Comparison of ENCODE assay signal across 23 cellular contexts in the genomic region with DNA sequence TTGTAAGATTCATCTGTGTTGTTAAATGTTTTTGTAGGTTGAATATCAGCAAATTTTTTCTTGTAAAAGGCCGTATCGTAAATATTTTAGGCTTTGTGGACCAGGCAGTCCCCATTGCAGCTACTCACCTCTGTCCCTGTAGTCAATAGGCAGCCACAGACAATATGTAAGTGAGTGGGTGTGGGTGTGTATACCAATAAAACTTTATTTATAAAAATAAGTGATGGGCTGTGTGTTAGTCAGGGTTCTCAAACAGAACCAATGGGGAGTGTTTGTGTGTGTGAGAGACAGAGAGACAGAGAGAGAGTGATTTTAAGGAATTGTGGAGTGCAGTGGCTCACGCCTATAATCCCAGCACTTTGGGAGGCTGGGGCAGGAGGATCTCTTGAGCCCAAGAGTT. TPM values are rescaled to one million over a fixed set of nuclear protein-coding genes. Genes with fewer than 3 reads are reported as not detected.
A peak's percentile ranks its signal among the peaks of the same experiment; 100 is the strongest.
DNase-seq lines count a peak whose midpoint lies in the region; ATAC-seq, FAIRE-seq and TF ChIP-seq lines count a peak whose summit lies in the region.
"Had no signal": no experiment of that assay in that cellular context is flagged by ENCODE, and none has a peak within 500 bp of the region (broad histone marks: within the 10 kb centered on the region; RNA-seq: fewer than 3 reads in every experiment).

No MANE protein-coding gene starts in this region.

- H3K79me2 ChIP-seq in GM12878 (ENCODE audit: control insufficient read depth, insufficient read depth, low read length) (no peaks in the 10 kb centered on the region), hepatocyte (no peaks in the 10 kb centered on the region)

- H3K9me3 ChIP-seq in breast epithelium, result no peaks in the 10 kb centered on the region
- no peaks in the 10 kb centered on the region for H3K9me3 ChIP-seq in HEK293 (ENCODE audit: control insufficient read depth, insufficient read depth, low read depth, low read length)
- H3K9me3 ChIP-seq in GM12878 (replicated peaks; ENCODE audit: control insufficient read depth, insufficient read depth, low read length), result no peaks in the 10 kb centered on the region; the same call in 2 of the 3 replicates
- no peaks in the 10 kb centered on the region for H3K9me3 ChIP-seq in kidney (ENCODE audit: control insufficient read depth in 1 of 2, low read length in 2 of 2)
- H3K9me3 ChIP-seq in hepatocyte (ENCODE audit: low read depth), result no peaks in the 10 kb centered on the region
- H3K9me3 ChIP-seq: A549, Caco-2 had no signal

- H3K36me3 ChIP-seq in breast epithelium (no peaks in the 10 kb centered on the region), HEK293 (ENCODE audit: control insufficient read depth in 2 of 2, insufficient read depth in 1 of 2, low read length in 2 of 2) (no peaks in the 10 kb centered on the region), GM12878 (ENCODE audit: control insufficient read depth in 2 of 2, insufficient read depth in 2 of 2, low read length in 1 of 2) (no peaks in the 10 kb centered on the region), kidney (ENCODE audit: control insufficient read depth in 1 of 2, insufficient read depth in 2 of 2, low read length in 2 of 2) (no peaks in the 10 kb centered on the region), hepatocyte (replicated peaks; ENCODE audit: insufficient read depth, low read depth) (no peaks in the 10 kb centered on the region)
- H3K36me3 ChIP-seq: BLaER1 treated with 17β-estradiol and CSF1 and Interleukin-3, amounts not matched to agents 10 nM and 100 nM had no signal

- TF ChIP-seq POLR2A in breast epithelium (IDR thresholded peaks at IDR 0.05), result no peak
- no peak for TF ChIP-seq POLR2A in GM12878 (IDR thresholded peaks at IDR 0.05; ENCODE audit: low read depth, low read length)

- H3K27me3 Mint-ChIP-seq in MCF 10A (ENCODE audit: insufficient read depth, unreplicated experiment), result peaks cover 13% of the 10 kb centered on the region
- H3K27me3 Mint-ChIP-seq: CD4-positive, alpha-beta T cell had no signal

- TF ChIP-seq EP300 in GM12878 (IDR thresholded peaks at IDR 0.05; ENCODE audit: borderline replicate concordance in 1 of 2, control insufficient read depth in 1 of 2, low read depth in 2 of 2, low read length in 2 of 2), result no peak

- H3K4me2 ChIP-seq in GM12878 (ENCODE audit: control insufficient read depth, insufficient read depth), result no peak overlapping the region
- H3K4me2 ChIP-seq in hepatocyte, result no peak overlapping the region
- H3K4me2 ChIP-seq: A549; BLaER1 treated with 17β-estradiol and CSF1 and Interleukin-3, amounts not matched to agents 10 nM and 100 nM had no signal

- ATAC-seq in GM12878, result no peak
- ATAC-seq: A549; CD8-positive, alpha-beta T cell had no signal

- H3K4me3 Mint-ChIP-seq in MCF 10A (ENCODE audit: unreplicated experiment), result no peak overlapping the region
- H3K4me3 Mint-ChIP-seq: B cell; CD4-positive, alpha-beta T cell; CD8-positive, alpha-beta T cell had no signal

- H3K4me1 ChIP-seq in breast epithelium, result no peaks in the 10 kb centered on the region
- no peaks in the 10 kb centered on the region for H3K4me1 ChIP-seq in HEK293 (ENCODE audit: control insufficient read depth, insufficient read depth, low read length)
- H3K4me1 ChIP-seq in GM12878 (ENCODE audit: control insufficient read depth, insufficient read depth, low read length), result no peaks in the 10 kb centered on the region
- H3K4me1 ChIP-seq in kidney (ENCODE audit: control insufficient read depth in 1 of 2, insufficient read depth in 1 of 2, low read depth in 1 of 2, low read length in 2 of 2), result no peaks in the 10 kb centered on the region
- no peaks in the 10 kb centered on the region for H3K4me1 ChIP-seq in hepatocyte (ENCODE audit: insufficient read depth)
- H3K4me1 ChIP-seq: A549, Caco-2 had no signal

- H3K27ac ChIP-seq in breast epithelium, result no peak overlapping the region
- no peak overlapping the region for H3K27ac ChIP-seq in HEK293 (ENCODE audit: extremely low read depth, low read depth, low read length)
- no peak overlapping the region for H3K27ac ChIP-seq in GM12878 (ENCODE audit: control insufficient read depth, insufficient read depth)
- H3K27ac ChIP-seq in kidney (ENCODE audit: low read depth in 2 of 2, low read length in 2 of 2), result no peak overlapping the region
- no peak overlapping the region for H3K27ac ChIP-seq in hepatocyte
- H3K27ac ChIP-seq: 22Rv1; BLaER1 treated with 17β-estradiol and CSF1 and Interleukin-3, amounts not matched to agents 10 nM and 100 nM; C4-2B had no signal

- peaks cover 8% of the 10 kb centered on the region for H3K4me1 Mint-ChIP-seq in MCF 10A (ENCODE audit: insufficient read depth, unreplicated experiment)
- H3K4me1 Mint-ChIP-seq: B cell had no signal

- in situ Hi-C loops in GM12878 (cut with MboI), result loop anchor here (5.0 kb wide), 2 partner anchors 104 to 144 kb away; no protein-coding TSS in a partner anchor

- RAD21 ChIA-PET in GM12878 (lab: Charles Lee; ENCODE audit: unreplicated experiment), result interaction anchor here (2.1 kb wide), 1 partner anchor 101 kb away, joined by 15 read pairs; no protein-coding TSS in a partner anchor

- BruUV-seq in MCF 10A (replicated peaks; lab: Mats Ljungman, UMichigan), result no TSS peak
- BruUV-seq in GM12878 (replicated peaks; lab: Mats Ljungman, UMichigan), result no TSS peak

- no peaks in the 10 kb centered on the region for H3K9me3 Mint-ChIP-seq in MCF 10A (ENCODE audit: unreplicated experiment)
- H3K9me3 Mint-ChIP-seq: CD4-positive, alpha-beta T cell; CD8-positive, alpha-beta T cell had no signal

- H4K20me1 ChIP-seq in GM12878 (ENCODE audit: control insufficient read depth, insufficient read depth) (no peaks in the 10 kb centered on the region), hepatocyte (ENCODE audit: insufficient read depth, poor library complexity, severe bottlenecking) (no peaks in the 10 kb centered on the region)
- H4K20me1 ChIP-seq: BLaER1 treated with 17β-estradiol and CSF1 and Interleukin-3, amounts not matched to agents 10 nM and 100 nM had no signal

- SMC1A ChIA-PET in GM12878 (lab: Charles Lee; ENCODE audit: uncharacterized antibody, unreplicated experiment), result interaction anchor here (1.3 to 1.6 kb wide), 5 partner anchors 10 to 156 kb away, joined by 3 to 13 read pairs (median 4); no protein-coding TSS in a partner anchor

- no peak for DNase-seq in MCF 10A (ENCODE audit: unreplicated experiment)
- DNase-seq in breast epithelium (ENCODE audit: low spot score in 2 of 2), result no peak
- DNase-seq in GM12878 (ENCODE audit: low read depth, low spot score), result no peak
- peak; percentile 2 for DNase-seq in kidney
- DNase-seq in HUDEP-2 (lab: John Stamatoyannopoulos, UW; ENCODE audit: unreplicated experiment in 76 of 76), result no peak
- no peak for DNase-seq in hepatocyte (ENCODE audit: low spot score)
- DNase-seq: AML-193; Caco-2; Calu3; CD4-positive, alpha-beta T cell; CD8-positive, alpha-beta T cell; DMS79 treated with DMSO at 0.1 percent for 48 hours; GF-D8 had no signal

- H3K27me3 ChIP-seq in breast epithelium (no peaks in the 10 kb centered on the region), GM12878 (replicated peaks in 1 of 2; ENCODE audit: control insufficient read depth in 2 of 2, insufficient read depth in 2 of 2, low read length in 1 of 2) (no peaks in the 10 kb centered on the region), hepatocyte (peaks cover 7% of the 10 kb centered on the region)
- H3K27me3 ChIP-seq: BLaER1 treated with 17β-estradiol and CSF1 and Interleukin-3, amounts not matched to agents 10 nM and 100 nM had no signal

- TF ChIP-seq CTCF in MCF 10A (IDR thresholded peaks at IDR 0.05; ENCODE audit: unreplicated experiment) (no peak), breast epithelium (IDR thresholded peaks at IDR 0.05) (no peak), HEK293 (tag by site-specific recombination; IDR thresholded peaks at IDR 0.05) (no peak), GM12878 (IDR thresholded peaks at IDR 0.05 in 2 of 3, conservative IDR thresholded peaks at IDR 0.05 in 1 of 3; ENCODE audit: control insufficient read depth in 2 of 3, extremely low read depth in 1 of 3, insufficient read depth in 1 of 3, low read depth in 3 of 3, low read length in 3 of 3) (no peak), kidney (IDR thresholded peaks at IDR 0.05; ENCODE audit: borderline replicate concordance, extremely low read depth, insufficient read depth) (no peak), hepatocyte (IDR thresholded peaks at IDR 0.05; ENCODE audit: poor library complexity) (no peak)

- H3K9ac ChIP-seq in GM12878 (ENCODE audit: control insufficient read depth, insufficient read depth, low read length) (no peak overlapping the region), kidney (ENCODE audit: low read length in 2 of 2) (no peak overlapping the region)

- no peaks in the 10 kb centered on the region for H3K9me2 ChIP-seq in hepatocyte (replicated peaks; ENCODE audit: insufficient read depth)

- no peaks in the 10 kb centered on the region for H3K36me3 Mint-ChIP-seq in MCF 10A (ENCODE audit: insufficient read depth, unreplicated experiment)
- H3K36me3 Mint-ChIP-seq: CD8-positive, alpha-beta T cell had no signal

- FAIRE-seq in GM12878 (lab: Jason Lieb, UNC) (no peak), kidney (lab: Jason Lieb, UNC) (no peak)
- FAIRE-seq: A549, D721Med, G401.6, GM12892, GM18507 had no signal

- no peak for TF ChIP-seq RAD21 in GM12878 (IDR thresholded peaks at IDR 0.05; ENCODE audit: insufficient read depth, low read depth, low read length)

- 12% methylated on average over 3 of the region's 3 CpGs for WGBS in GM12878 (ENCODE audit: insufficient coverage, insufficient replicate concordance, low lambda C conversion rate, missing lambda C conversion rate)
- 91% methylated on average over 3 of the region's 3 CpGs for WGBS in hepatocyte (ENCODE audit: low lambda C conversion rate, missing lambda C conversion rate)

- H2AFZ ChIP-seq in GM12878 (ENCODE audit: control insufficient read depth, low read depth, low read length), result no peak overlapping the region
- no peak overlapping the region for H2AFZ ChIP-seq in hepatocyte

- POLR2A ChIA-PET in MCF 10A (lab: Yijun Ruan, JAX), result interaction anchor here (0.7 kb wide), 1 partner anchor 137 kb away, joined by 3 read pairs; no protein-coding TSS in a partner anchor
- POLR2A ChIA-PET in HEK293 (lab: Yijun Ruan, JAX), result no interaction called here
- POLR2A ChIA-PET in GM12878 (lab: Charles Lee), result no interaction called here

- peak overlapping the region; percentile 31 for H3K27ac Mint-ChIP-seq in MCF 10A (ENCODE audit: low read depth, unreplicated experiment)
- H3K27ac Mint-ChIP-seq: B cell; CD4-positive, alpha-beta T cell; CD8-positive, alpha-beta T cell had no signal

- CTCF ChIA-PET in MCF 10A (lab: Yijun Ruan, JAX) (interaction anchor here (0.6 to 5.5 kb wide), 6 partner anchors 36 to 1000 kb away, joined by 3 to 55 read pairs (median 4); no protein-coding TSS in a partner anchor), HEK293 (lab: Yijun Ruan, JAX) (interaction anchor here (1.1 to 7.0 kb wide), 6 partner anchors 10 to 156 kb away, joined by 4 to 107 read pairs (median 14); partner anchors contain the start of gene SMIM44), GM12878 (lab: Yijun Ruan, JAX) (interaction anchor here (1.0 to 6.7 kb wide), 8 partner anchors 23 to 156 kb away, joined by 3 to 87 read pairs (median 4); partner anchors contain the start of gene SMIM44)

- intact Hi-C loops in MCF 10A (cut with micrococcal nuclease) (no loop called here), breast epithelium (cut with DNase I; ENCODE audit: low total_unique reads) (loop anchor here (10.0 kb wide), 1 partner anchor 136 kb away; no protein-coding TSS in a partner anchor), GM12878 (cut with micrococcal nuclease; ENCODE audit: unreplicated experiment) (loop anchor here (5.0 kb wide), 1 partner anchor 114 kb away; no protein-coding TSS in a partner anchor), kidney (cut with DNase I) (loop anchor here (10.0 kb wide), 1 partner anchor 146 kb away; no protein-coding TSS in a partner anchor)

- H3K4me3 ChIP-seq in breast epithelium (no peak overlapping the region), HEK293 (ENCODE audit: low read depth, low read length) (no peak overlapping the region), GM12878 (no peak overlapping the region), kidney (ENCODE audit: low read length in 2 of 2) (no peak overlapping the region), hepatocyte (no peak overlapping the region)
- H3K4me3 ChIP-seq: A549; BLaER1 treated with 17β-estradiol and CSF1 and Interleukin-3, amounts not matched to agents 10 nM and 100 nM had no signal

RNA-seq across cellular contexts. Expression of gene NFIC, which starts 37.6 kb away (rescaled TPM):
- 83.4 and 85.5 TPM in 2 replicates for total RNA-seq in MCF 10A (2022)
- 10 to 100 TPM; 48.9 to 97.8 (median 73.1) TPM for total RNA-seq in breast epithelium
- total RNA-seq in GM12878 (2013; cell fraction: nucleolus; rRNA removed), result 77.1 and 95.5 TPM in 2 replicates
- 8.8 and 9.2 TPM in 2 replicates for total RNA-seq in GM12878 (2014; rRNA removed)
- 2.8 and 5.3 TPM in 2 replicates for total RNA-seq in GM12878 (2014; rRNA removed; fragmentation: Illumina TruSeq; extraction: Trizol)
- 50.5 and 53.5 TPM in 2 replicates for total RNA-seq in GM12878 (2021)
- polyA plus RNA-seq in GM12878 (2011; ENCODE audit: low read depth), result 3.6 TPM
- polyA plus RNA-seq in GM12878 (2011; rRNA removed), result 0.86 and 1.6 TPM in 2 replicates
- 2.1 and 2.2 TPM in 2 replicates for polyA plus RNA-seq in GM12878 (2011; cell fraction: cytosol; rRNA removed)
- polyA plus RNA-seq in GM12878 (2011; cell fraction: nucleus; rRNA removed), result 11.0 and 19.5 TPM in 2 replicates
- 12.5 and 13.5 TPM in 2 replicates for polyA plus RNA-seq in GM12878 (2012)
- polyA plus RNA-seq in GM12878 (2014; fragmentation: Illumina TruSeq; extraction: Trizol), result 4.6 and 11.1 TPM in 2 replicates
- polyA plus RNA-seq in GM12878 (2014; fragmentation: Nextera tagmentation; extraction: Ambion mirVana), result 1 to 10 TPM in 1 of 2 experiments, under 1 TPM in 1; 0.71 to 1.1 TPM
- 13.8 and 16.8 TPM in 2 replicates for polyA plus RNA-seq in GM12878 (2014; rRNA removed)
- 10 to 100 TPM; 18.5 to 22.2 TPM for polyA plus RNA-seq in GM12878 (2016; fragmentation: Nextera tagmentation; extraction: Ambion mirVana)
- 3.4 and 7.2 TPM in 2 replicates for polyA minus RNA-seq in GM12878 (2011; rRNA and poly(A)+ RNA removed)
- polyA minus RNA-seq in GM12878 (2011; cell fraction: cytosol; rRNA and poly(A)+ RNA removed), result 8.4 and 9.6 TPM in 2 replicates
- 8.9 and 14.9 TPM in 2 replicates for polyA minus RNA-seq in GM12878 (2011; cell fraction: nucleus; rRNA and poly(A)+ RNA removed)
- 173 TPM for total RNA-seq in kidney
- polyA plus RNA-seq in kidney (ENCODE audit: insufficient read depth, low read depth, low replicate concordance), result 20.3 TPM
- total RNA-seq in hepatocyte, result 7.1 and 7.8 TPM in 2 replicates
- polyA plus RNA-seq in hepatocyte, result 20.9 and 30.5 TPM in 2 replicates
